In the genomic region with DNA sequence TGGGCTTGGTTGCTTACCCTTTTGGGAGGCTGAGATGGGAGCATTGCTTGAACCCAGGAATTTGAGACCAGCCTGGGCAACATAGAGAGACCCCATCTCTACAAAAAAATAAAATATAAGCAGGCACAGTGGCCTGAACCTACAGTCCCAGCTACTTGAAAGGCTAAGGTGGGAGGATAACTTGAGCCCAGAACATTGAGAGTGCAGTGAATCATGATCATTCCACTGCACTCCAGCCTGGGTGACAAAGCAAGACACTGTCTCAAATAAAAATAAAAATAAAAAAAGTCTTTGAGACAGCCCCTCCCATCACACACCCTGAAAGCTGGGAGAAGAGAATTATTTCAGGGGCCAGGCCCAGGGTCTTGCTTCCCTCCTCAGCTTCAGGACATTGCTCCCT, we compare ENCODE assay signal across 10 cellular contexts.
"Had no signal": no experiment of that assay in that cellular context is flagged by ENCODE, and none has a peak within 500 bp of the region (broad histone marks: within the 10 kb centered on the region; RNA-seq: fewer than 3 reads in every experiment).

No MANE protein-coding gene starts in this region.

- H3K4me3 ChIP-seq: GM23248, HAP-1, K562 had no signal

- H2AFZ ChIP-seq: GM23248 had no signal

- H3K4me1 ChIP-seq: HAP-1 had no signal

- H3K36me3 ChIP-seq: HAP-1 had no signal

- H3K9me3 ChIP-seq: HAP-1 had no signal

- H3K27ac Mint-ChIP-seq: HFFc6 had no signal

- DNase-seq: GM23248, GOT3, H7, HFFc6, IMR-90, KG1 had no signal

- ATAC-seq: HCT116, K562 had no signal

- H3K9ac ChIP-seq: GM23248 had no signal

- H3K27ac ChIP-seq: GM23248, HL-60 had no signal

- H3K4me3 Mint-ChIP-seq: HFFc6 had no signal
